ENCODE assay signal across 19 cellular contexts in genomic region chr14:21205678-21206581, GRCh38. TPM values are rescaled to one million over a fixed set of nuclear protein-coding genes. Genes with fewer than 3 reads are reported as not detected.
DNase-seq lines count a peak whose midpoint lies in the region; ATAC-seq, FAIRE-seq and TF ChIP-seq lines count a peak whose summit lies in the region.
"Had no signal": no experiment of that assay in that cellular context is flagged by ENCODE, and none has a peak within 500 bp of the region (broad histone marks: within the 10 kb centered on the region; RNA-seq: fewer than 3 reads in every experiment).

No MANE protein-coding gene starts in this region.

- no peak overlapping the region for H3K4me2 ChIP-seq in HepG2 (ENCODE audit: low read depth, low read length)

- H3K4me3 Mint-ChIP-seq in activated naive CD4-positive, alpha-beta T cell treated with anti-CD3 and anti-CD28 coated beads, Interleukin-2, amount 10 ng/mL, durations not matched to agents 7 days and 5 days, result no peak overlapping the region
- H3K4me3 Mint-ChIP-seq in T-helper 17 cell (peak overlapping the region; percentile 31), type B pancreatic cell (no peak overlapping the region)
- H3K4me3 Mint-ChIP-seq: activated CD4-positive, alpha-beta T cell treated with anti-CD3 and anti-CD28 coated beads for 36 hours had no signal

- peak overlapping the region; percentile 26 for H3K27ac Mint-ChIP-seq in activated naive CD4-positive, alpha-beta T cell treated with anti-CD3 and anti-CD28 coated beads, Interleukin-2, amount 10 ng/mL, durations not matched to agents 7 days and 5 days
- H3K27ac Mint-ChIP-seq in T-helper 17 cell, result peak overlapping the region; percentile 66
- H3K27ac Mint-ChIP-seq in type B pancreatic cell, result peak overlapping the region; percentile 25

- TF ChIP-seq CTCF in HepG2 (CRISPR knock-in tag; IDR thresholded peaks at IDR 0.05), result no peak
- no peak for TF ChIP-seq CTCF in type B pancreatic cell (conservative IDR thresholded peaks at IDR 0.05)

- H3K4me1 ChIP-seq in HepG2 (ENCODE audit: insufficient read depth, low read length), result peaks cover 72% of the 10 kb centered on the region

- H3K9me3 Mint-ChIP-seq in activated naive CD4-positive, alpha-beta T cell treated with anti-CD3 and anti-CD28 coated beads, Interleukin-2, amount 10 ng/mL, durations not matched to agents 7 days and 5 days, result no peaks in the 10 kb centered on the region
- no peaks in the 10 kb centered on the region for H3K9me3 Mint-ChIP-seq in type B pancreatic cell

- CTCF ChIA-PET in activated naive CD4-positive, alpha-beta T cell treated with anti-CD3 and anti-CD28 coated beads, Interleukin-2, amount 10 ng/mL, durations not matched to agents 7 days and 5 days (lab: Charles Lee), result no interaction called here
- CTCF ChIA-PET in HepG2 (lab: Yijun Ruan, JAX; ENCODE audit: low intra/inter-chr PET ratio, low total read pairs), result no interaction called here

- WGBS in HepG2 (ENCODE audit: low lambda C conversion rate), result 94% methylated on average over 12 of the region's 12 CpGs

- intact Hi-C loops in HepG2 (cut with micrococcal nuclease; ENCODE audit: unreplicated experiment), result no loop called here

- FAIRE-seq in HepG2 (lab: Jason Lieb, UNC), result no peak
- FAIRE-seq: frontal cortex had no signal

- no peak for TF ChIP-seq EP300 in HepG2 (IDR thresholded peaks at IDR 0.05; ENCODE audit: low read depth in 2 of 2, low read length in 2 of 2)
- peak; percentile 45; the same call in 1 of the 2 replicates for TF ChIP-seq EP300 in HepG2 (CRISPR knock-in tag; IDR thresholded peaks at IDR 0.05; ENCODE audit: borderline replicate concordance)

- peaks cover 6 to 34% of the 10 kb centered on the region in 2 experiments for H3K36me3 ChIP-seq in HepG2 (replicated peaks in 1 of 2; ENCODE audit: control insufficient read depth in 1 of 2, insufficient read depth in 2 of 2, low read length in 2 of 2)

- no peaks in the 10 kb centered on the region for H3K4me1 Mint-ChIP-seq in activated naive CD4-positive, alpha-beta T cell treated with anti-CD3 and anti-CD28 coated beads, Interleukin-2, amount 10 ng/mL, durations not matched to agents 7 days and 5 days
- H3K4me1 Mint-ChIP-seq in T-helper 17 cell (peaks cover 27% of the 10 kb centered on the region), type B pancreatic cell (ENCODE audit: unreplicated experiment) (peaks cover 17% of the 10 kb centered on the region)

- no TSS peak for BruUV-seq in HepG2 (replicated peaks; lab: Mats Ljungman, UMichigan)

- peaks cover 27% of the 10 kb centered on the region for H4K20me1 ChIP-seq in HepG2 (ENCODE audit: insufficient read depth, low read length)

- H3K4me3 ChIP-seq in HepG2 (replicated peaks in 1 of 3; ENCODE audit: insufficient read depth in 1 of 3, low read depth in 2 of 3, low read length in 3 of 3), result no peak overlapping the region
- H3K4me3 ChIP-seq: HAP-1, spleen had no signal

- H3K36me3 Mint-ChIP-seq in activated naive CD4-positive, alpha-beta T cell treated with anti-CD3 and anti-CD28 coated beads, Interleukin-2, amount 10 ng/mL, durations not matched to agents 7 days and 5 days, result peaks cover 79% of the 10 kb centered on the region
- H3K36me3 Mint-ChIP-seq in T-helper 17 cell (ENCODE audit: low read depth) (peaks cover 13% of the 10 kb centered on the region), type B pancreatic cell (peaks cover 52% of the 10 kb centered on the region)

- no peaks in the 10 kb centered on the region for H3K27me3 Mint-ChIP-seq in activated naive CD4-positive, alpha-beta T cell treated with anti-CD3 and anti-CD28 coated beads, Interleukin-2, amount 10 ng/mL, durations not matched to agents 7 days and 5 days
- no peaks in the 10 kb centered on the region for H3K27me3 Mint-ChIP-seq in T-helper 17 cell
- no peaks in the 10 kb centered on the region for H3K27me3 Mint-ChIP-seq in type B pancreatic cell
- H3K27me3 Mint-ChIP-seq: activated CD4-positive, alpha-beta T cell treated with anti-CD3 and anti-CD28 coated beads for 36 hours had no signal

- H3K27ac ChIP-seq in HepG2 (ENCODE audit: extremely low read length, insufficient read depth, low read length), result no peak overlapping the region
- H3K27ac ChIP-seq: epithelial cell of prostate, spleen had no signal

- in situ Hi-C loops in HepG2 (cut with HindIII; ENCODE audit: extremely low pct_ligation_motif_present, low pct_unique_long_range_greater_than_20kb), result no loop called here

- TF ChIP-seq RAD21 in HepG2 (CRISPR knock-in tag; IDR thresholded peaks at IDR 0.05), result no peak; the same call in 1 of the 2 replicates

- no peak for DNase-seq in activated naive CD4-positive, alpha-beta T cell treated with anti-CD3 and anti-CD28 coated beads, Interleukin-2, amount 10 ng/mL, durations not matched to agents 7 days and 5 days
- no peak for DNase-seq in activated naive CD4-positive, alpha-beta T cell treated with Interleukin-2 at 50 U/mL for 16 hours
- DNase-seq in T-helper 17 cell (no peak), HepG2 (ENCODE audit: low spot score) (no peak), type B pancreatic cell (ENCODE audit: extremely low spot score, unreplicated experiment) (no peak), HT-29 (ENCODE audit: low spot score) (no peak)
- no peak for DNase-seq in activated CD4-positive, alpha-beta T cell treated with anti-CD3 and anti-CD28 coated beads for 48 hours
- DNase-seq: activated CD4-positive, alpha-beta T cell treated with anti-CD3 and anti-CD28 coated beads for 36 hours; activated T-cell treated with anti-CD3 and anti-CD28 coated beads, Interleukin-2, amount 50 U/mL, for 48 hours; GDM1; NCI-H2029 treated with DMSO at 0.1 percent for 48 hours; NCI-H524 treated with DMSO at 0.1 percent for 48 hours; spleen had no signal

- H3K9ac ChIP-seq in HepG2 (ENCODE audit: insufficient read depth, low read depth, low read length), result no peak overlapping the region

- no peak overlapping the region for H2AFZ ChIP-seq in HepG2 (ENCODE audit: low read length)

- POLR2A ChIA-PET in HepG2 (lab: Yijun Ruan, JAX), result interaction anchor here (0.6 kb wide), 1 partner anchor 12 kb away, joined by 3 read pairs; no protein-coding TSS in a partner anchor

- ATAC-seq in T-helper 17 cell (no peak), HepG2 (no peak), HG03439 (IDR thresholded peaks at IDR 0.05; ENCODE audit: unreplicated experiment) (no peak)
- ATAC-seq: activated CD4-positive, alpha-beta T cell treated with anti-CD3 and anti-CD28 coated beads for 36 hours had no signal

- H3K79me2 ChIP-seq in HepG2 (ENCODE audit: insufficient read depth, low read length), result no peaks in the 10 kb centered on the region

- H3K27me3 ChIP-seq in HepG2 (ENCODE audit: control insufficient read depth in 1 of 2, insufficient read depth in 2 of 2, low read length in 2 of 2), result no peaks in the 10 kb centered on the region
- H3K27me3 ChIP-seq: spleen had no signal

- H3K9me3 ChIP-seq in T-helper 17 cell (ENCODE audit: control insufficient read depth, low read length, poor library complexity, severe bottlenecking) (no peaks in the 10 kb centered on the region), HepG2 (ENCODE audit: low read length) (no peaks in the 10 kb centered on the region)
- H3K9me3 ChIP-seq: HAP-1, spleen had no signal

- peak; percentile 9 to 52; a peak in 2 of 4 replicates for TF ChIP-seq POLR2A in HepG2 (IDR thresholded peaks at IDR 0.05; ENCODE audit: insufficient read depth in 1 of 2, low read depth in 2 of 2, low read length in 2 of 2)

TF ChIP-seq in HepG2, 621 proteins besides CTCF, POLR2A, EP300 and RAD21 (continues in another document):
- TF ChIP-seq ZNF629 (CRISPR knock-in tag; conservative IDR thresholded peaks at IDR 0.05) (no peak), ZNF674 (CRISPR knock-in tag; IDR thresholded peaks at IDR 0.05; ENCODE audit: low read depth) (no peak), ISL2 (CRISPR knock-in tag; IDR thresholded peaks at IDR 0.05) (no peak), PCBP2 (optimal IDR thresholded peaks at IDR 0.05; ENCODE audit: low read depth, low read length, poor library complexity, severe bottlenecking) (no peak), SSRP1 (CRISPR knock-in tag; IDR thresholded peaks at IDR 0.05) (peak; percentile 97)

RNA-seq across cellular contexts. Expression of gene OR5AU1, which starts 50.1 kb away (rescaled TPM):
- not detected for total RNA-seq in T-helper 17 cell
- not detected in 2 replicates for total RNA-seq in HepG2 (2016; rRNA removed; fragmentation: Illumina TruSeq; extraction: Trizol)
- not detected in 2 replicates for total RNA-seq in HepG2 (2016; cell fraction: cytosol; rRNA removed; fragmentation: Illumina TruSeq; extraction: Trizol; ENCODE audit: low read depth)
- not detected in 2 replicates for total RNA-seq in HepG2 (2016; cell fraction: insoluble cytoplasmic fraction; rRNA removed; fragmentation: Illumina TruSeq; extraction: Trizol)
- total RNA-seq in HepG2 (2016; cell fraction: membrane; rRNA removed; fragmentation: Illumina TruSeq; extraction: Trizol), result not detected in 2 replicates
- total RNA-seq in HepG2 (2016; cell fraction: nucleus; rRNA removed; fragmentation: Illumina TruSeq; extraction: Trizol), result not detected in 2 replicates
- not detected in 2 replicates for polyA plus RNA-seq in HepG2 (2011; rRNA removed)
- not detected in 2 replicates for polyA plus RNA-seq in HepG2 (2011; cell fraction: cytosol; rRNA removed)
- polyA plus RNA-seq in HepG2 (2011; cell fraction: nucleus; rRNA removed), result not detected in 2 replicates
- polyA plus RNA-seq in HepG2 (2012), result not detected in 2 replicates
- not detected in 2 replicates for polyA plus RNA-seq in HepG2 (2016; cell fraction: cytosol; fragmentation: Illumina TruSeq; extraction: Trizol; ENCODE audit: low read depth)
- polyA plus RNA-seq in HepG2 (2016; cell fraction: insoluble cytoplasmic fraction; fragmentation: Illumina TruSeq; extraction: Trizol; ENCODE audit: low read depth), result not detected in 2 replicates
- not detected in 2 replicates for polyA plus RNA-seq in HepG2 (2016; cell fraction: membrane; fragmentation: Illumina TruSeq; extraction: Trizol; ENCODE audit: low read depth)
- not detected in 2 replicates for polyA plus RNA-seq in HepG2 (2016; cell fraction: nucleus; fragmentation: Illumina TruSeq; extraction: Trizol; ENCODE audit: insufficient read depth, low read depth)
- polyA minus RNA-seq in HepG2 (2011; rRNA and poly(A)+ RNA removed; ENCODE audit: low replicate concordance), result not detected in 2 replicates
- polyA minus RNA-seq in HepG2 (2011; cell fraction: cytosol; rRNA and poly(A)+ RNA removed), result not detected in 2 replicates
- polyA minus RNA-seq in HepG2 (2011; cell fraction: nucleus; rRNA and poly(A)+ RNA removed), result not detected in 2 replicates
- 0.17 TPM in 1 of 2 replicates, not detected in the other for total RNA-seq in type B pancreatic cell (ENCODE audit: low replicate concordance)
- not detected in 2 replicates for total RNA-seq in HT-29 (2014; rRNA removed; shearing (Covaris generic))
- total RNA-seq: frontal cortex, liver, posterior vena cava, spleen had no signal
- polyA plus RNA-seq: liver, spleen had no signal
